21 cellular contexts compared by ENCODE assay signal in genomic region chr5:36881304-36881703, GRCh38. TPM values are rescaled to one million over a fixed set of nuclear protein-coding genes. Genes with fewer than 3 reads are reported as not detected.
A peak's percentile ranks its signal among the peaks of the same experiment; 100 is the strongest.
DNase-seq lines count a peak whose midpoint lies in the region; ATAC-seq, FAIRE-seq and TF ChIP-seq lines count a peak whose summit lies in the region.
"Had no signal": no experiment of that assay in that cellular context is flagged by ENCODE, and none has a peak within 500 bp of the region (broad histone marks: within the 10 kb centered on the region; RNA-seq: fewer than 3 reads in every experiment).

No MANE protein-coding gene starts in this region.

- TF ChIP-seq POLR2A in K562 (conservative IDR thresholded peaks at IDR 0.05) = no peak

- no peaks in the 10 kb centered on the region for H3K9me3 ChIP-seq in K562 (replicated peaks; ENCODE audit: control insufficient read depth, insufficient read depth, low read depth, low read length)
- H3K9me3 ChIP-seq in psoas muscle = no peaks in the 10 kb centered on the region
- H3K9me3 ChIP-seq: esophagus squamous epithelium, lower lobe of right lung, SJCRH30, upper lobe of left lung had no signal

- no peaks in the 10 kb centered on the region for H3K27me3 Mint-ChIP-seq in activated T-cell treated with anti-CD3 and anti-CD28 coated beads, Interleukin-2, amount 50 U/mL, for 24 hours
- no peaks in the 10 kb centered on the region for H3K27me3 Mint-ChIP-seq in activated CD4-positive, alpha-beta memory T cell treated with anti-CD3 and anti-CD28 coated beads for 36 hours
- H3K27me3 Mint-ChIP-seq: activated naive CD8-positive, alpha-beta T cell treated with anti-CD3 and anti-CD28 coated beads, Interleukin-2, amount 10 ng/mL, durations not matched to agents 7 days and 5 days had no signal

- peaks cover 61% of the 10 kb centered on the region for H3K4me1 Mint-ChIP-seq in activated T-cell treated with anti-CD3 and anti-CD28 coated beads, Interleukin-2, amount 50 U/mL, for 24 hours (ENCODE audit: low read depth)
- H3K4me1 Mint-ChIP-seq in activated CD4-positive, alpha-beta memory T cell treated with anti-CD3 and anti-CD28 coated beads for 36 hours (ENCODE audit: low read depth) = peaks cover 53% of the 10 kb centered on the region

- H3K4me3 ChIP-seq in KMS-11 (IDR thresholded peaks at IDR 0.05; ENCODE audit: insufficient read depth, low read depth, low read length) = no peak overlapping the region
- no peak overlapping the region; the same call in 1 of the 2 replicates for H3K4me3 ChIP-seq in K562
- H3K4me3 ChIP-seq in psoas muscle = peak overlapping the region; percentile 28
- H3K4me3 ChIP-seq: esophagus squamous epithelium, lower lobe of right lung, SJCRH30, upper lobe of left lung had no signal

- TF ChIP-seq RAD21 in K562 (CRISPR knock-in tag; conservative IDR thresholded peaks at IDR 0.05 in 1 of 2, IDR thresholded peaks at IDR 0.05 in 1 of 2) = no peak

- POLR2A ChIA-PET in K562 (lab: Yijun Ruan, JAX) = no interaction called here
- POLR2A ChIA-PET in activated CD4-positive, alpha-beta memory T cell treated with anti-CD3 and anti-CD28 coated beads for 36 hours (lab: Charles Lee) = interaction anchor here (0.6 kb wide), 1 partner anchor 107 kb away, joined by 3 read pairs; no protein-coding TSS in a partner anchor

- H3K4me2 ChIP-seq in KMS-11 (peak overlapping the region; percentile 98; the same call in 1 of the 2 replicates), K562 (ENCODE audit: insufficient read depth, low read length) (peak overlapping the region; percentile 33)

- H3K27me3 ChIP-seq in KMS-11 (ENCODE audit: insufficient read depth, low read depth) (no peaks in the 10 kb centered on the region), K562 (ENCODE audit: control insufficient read depth in 2 of 2, insufficient read depth in 2 of 2, low read length in 2 of 2) (no peaks in the 10 kb centered on the region), psoas muscle (ENCODE audit: insufficient read depth in 3 of 3, low read length in 2 of 3) (no peaks in the 10 kb centered on the region)
- H3K27me3 ChIP-seq: esophagus squamous epithelium, SJCRH30, upper lobe of left lung had no signal

- H3K4me1 ChIP-seq in KMS-11 (ENCODE audit: low read depth, poor library complexity, severe bottlenecking) (peaks cover 57% of the 10 kb centered on the region), K562 (replicated peaks in 1 of 2; ENCODE audit: control insufficient read depth in 2 of 2, insufficient read depth in 2 of 2, low read length in 2 of 2) (peaks cover 14 to 19% of the 10 kb centered on the region in 2 experiments), psoas muscle (peaks cover 51% of the 10 kb centered on the region)

- H2AFZ ChIP-seq in KMS-11 (ENCODE audit: low read depth) (no peak overlapping the region), K562 (ENCODE audit: low read depth, low read length) (no peak overlapping the region)

- H3K27ac ChIP-seq in KMS-11 = no peak overlapping the region
- H3K27ac ChIP-seq in K562 (ENCODE audit: extremely low read depth, low read depth, low read length) = peak overlapping the region; percentile 57; the same call in 1 of the 3 replicates
- H3K27ac ChIP-seq in psoas muscle = peak overlapping the region; percentile 96
- H3K27ac ChIP-seq: lower lobe of right lung, SJCRH30, upper lobe of left lung had no signal

- no TSS peak for BruUV-seq in K562 (replicated peaks; lab: Mats Ljungman, UMichigan)

- CTCF ChIA-PET in K562 (lab: Yijun Ruan, JAX; ENCODE audit: low intra/inter-chr PET ratio) = no interaction called here
- CTCF ChIA-PET in activated CD4-positive, alpha-beta memory T cell treated with anti-CD3 and anti-CD28 coated beads for 36 hours (lab: Charles Lee) = interaction anchor here (0.6 to 2.6 kb wide), 3 partner anchors 11 to 136 kb away, joined by 5 to 9 read pairs (median 6); no protein-coding TSS in a partner anchor

- TF ChIP-seq CTCF in KMS-11 (conservative IDR thresholded peaks at IDR 0.05; ENCODE audit: low read depth, low read length) = no peak
- TF ChIP-seq CTCF in K562 (IDR thresholded peaks at IDR 0.05 in 2 of 3, conservative IDR thresholded peaks at IDR 0.05 in 1 of 3; ENCODE audit: insufficient read depth in 2 of 3, low read depth in 1 of 3, low read length in 3 of 3) = no peak
- TF ChIP-seq CTCF in psoas muscle (IDR thresholded peaks at IDR 0.05) = no peak

- H3K36me3 Mint-ChIP-seq in activated T-cell treated with anti-CD3 and anti-CD28 coated beads, Interleukin-2, amount 50 U/mL, for 24 hours (ENCODE audit: low read depth) = peaks cover 25% of the 10 kb centered on the region
- peaks cover 7% of the 10 kb centered on the region for H3K36me3 Mint-ChIP-seq in activated CD4-positive, alpha-beta memory T cell treated with anti-CD3 and anti-CD28 coated beads for 36 hours

- H3K36me3 ChIP-seq in KMS-11 (ENCODE audit: insufficient read depth) = no peaks in the 10 kb centered on the region
- H3K36me3 ChIP-seq in K562 (ENCODE audit: control insufficient read depth, insufficient read depth, low read length) = peaks cover 10% of the 10 kb centered on the region; the same call in 2 of the 3 replicates
- no peaks in the 10 kb centered on the region for H3K36me3 ChIP-seq in psoas muscle (ENCODE audit: insufficient read depth in 1 of 2, low read depth in 1 of 2)

- H3K9ac ChIP-seq in KMS-11 = no peak overlapping the region
- H3K9ac ChIP-seq in K562 (ENCODE audit: insufficient read depth in 1 of 2, low read depth in 2 of 2, low read length in 2 of 2) = peak overlapping the region in 1 of 2 experiments; percentile 87; a peak in 2 of 4 replicates

- no peaks in the 10 kb centered on the region for H3K9me1 ChIP-seq in K562 (ENCODE audit: control insufficient read depth, insufficient read depth, low read length)

- DNase-seq in activated T-cell treated with anti-CD3 and anti-CD28 coated beads, Interleukin-2, amount 50 U/mL, for 24 hours = no peak
- no peak for DNase-seq in activated T-cell treated with anti-CD3 and anti-CD28 coated beads, Interleukin-2, amount 50 U/mL, for 1 hour
- DNase-seq in K562 (ENCODE audit: extremely low read depth in 1 of 4, low spot score in 3 of 4) (no peak), psoas muscle (no peak), G401 (ENCODE audit: low spot score) (no peak), D341Med (ENCODE audit: low spot score) (no peak)
- no peak for DNase-seq in activated CD4-positive, alpha-beta memory T cell treated with anti-CD3 and anti-CD28 coated beads for 36 hours
- DNase-seq: activated CD4-positive, alpha-beta T cell treated with anti-CD3 and anti-CD28 coated beads for 48 hours; activated CD8-positive, alpha-beta memory T cell treated with anti-CD3 and anti-CD28 coated beads, Interleukin-2, amount 50 U/mL, for 48 hours; activated naive CD8-positive, alpha-beta T cell treated with anti-CD3 and anti-CD28 coated beads, Interleukin-2, amount 10 ng/mL, durations not matched to agents 7 days and 5 days; esophagus squamous epithelium; lower lobe of right lung; NCI-H2029 treated with DMSO at 0.1 percent for 48 hours; NCI-H510A treated with DMSO at 0.1 percent for 48 hours; SJCRH30; stimulated activated CD4-positive, alpha-beta T cell treated with anti-CD3 and anti-CD28 coated beads, Interleukin-15, amount 100 ng/mL, for 24 hours; stimulated activated naive CD4-positive, alpha-beta T cell treated with Interleukin-2 at 50 U/mL for 16 hours; upper lobe of left lung had no signal

- FAIRE-seq in K562 (lab: Jason Lieb, UNC) = no peak
- FAIRE-seq: A204.1, bronchial epithelial cell had no signal

- ATAC-seq in K562 = no peak
- ATAC-seq in psoas muscle = no peak
- ATAC-seq: lower lobe of right lung had no signal

- H3K4me3 Mint-ChIP-seq in activated T-cell treated with anti-CD3 and anti-CD28 coated beads, Interleukin-2, amount 50 U/mL, for 24 hours = peak overlapping the region; percentile 47
- H3K4me3 Mint-ChIP-seq in activated CD4-positive, alpha-beta memory T cell treated with anti-CD3 and anti-CD28 coated beads for 36 hours = no peak overlapping the region

- H4K20me1 ChIP-seq in KMS-11 (ENCODE audit: insufficient read depth) (peaks cover 42% of the 10 kb centered on the region), K562 (replicated peaks; ENCODE audit: control insufficient read depth, insufficient read depth, low read length) (peaks cover 11% of the 10 kb centered on the region; the same call in 1 of the 2 replicates)

- H3K79me2 ChIP-seq in KMS-11 (ENCODE audit: insufficient read depth, low read depth) = peaks cover 95% of the 10 kb centered on the region
- H3K79me2 ChIP-seq in K562 (ENCODE audit: control insufficient read depth, insufficient read depth, low read length) = peaks cover 99% of the 10 kb centered on the region

- no peak for TF ChIP-seq EP300 in K562 (IDR thresholded peaks at IDR 0.05; ENCODE audit: low read length)

- no peak overlapping the region for H3K27ac Mint-ChIP-seq in activated T-cell treated with anti-CD3 and anti-CD28 coated beads, Interleukin-2, amount 50 U/mL, for 24 hours
- H3K27ac Mint-ChIP-seq in activated CD4-positive, alpha-beta memory T cell treated with anti-CD3 and anti-CD28 coated beads for 36 hours = no peak overlapping the region
- H3K27ac Mint-ChIP-seq: activated naive CD8-positive, alpha-beta T cell treated with anti-CD3 and anti-CD28 coated beads, Interleukin-2, amount 10 ng/mL, durations not matched to agents 7 days and 5 days had no signal

- no peaks in the 10 kb centered on the region for H3K9me3 Mint-ChIP-seq in activated T-cell treated with anti-CD3 and anti-CD28 coated beads, Interleukin-2, amount 50 U/mL, for 24 hours
- H3K9me3 Mint-ChIP-seq in activated CD4-positive, alpha-beta memory T cell treated with anti-CD3 and anti-CD28 coated beads for 36 hours = no peaks in the 10 kb centered on the region
- H3K9me3 Mint-ChIP-seq: activated naive CD8-positive, alpha-beta T cell treated with anti-CD3 and anti-CD28 coated beads, Interleukin-2, amount 10 ng/mL, durations not matched to agents 7 days and 5 days had no signal

- intact Hi-C loops in K562 (cut with micrococcal nuclease) = loop anchor here (2.0 kb wide), 1 partner anchor 63 kb away; no protein-coding TSS in a partner anchor
- intact Hi-C loops in psoas muscle (cut with DNase I) = no loop called here
- intact Hi-C loops in activated CD4-positive, alpha-beta memory T cell treated with anti-CD3 and anti-CD28 coated beads for 36 hours (cut with micrococcal nuclease) = no loop called here

- in situ Hi-C loops in K562 (cut with MboI) (no loop called here), G401 (cut with HindIII; ENCODE audit: low sequenced_read_pairs) (no loop called here)

RNA-seq across cellular contexts. Expression of gene NIPBL, which starts 4.7 kb away (rescaled TPM):
- 63.5 and 179 TPM in 2 replicates for total RNA-seq in K562 (2011; cell fraction: chromatin; rRNA removed; ENCODE audit: low replicate concordance)
- 22.7 and 38.0 TPM in 2 replicates for total RNA-seq in K562 (2011; cell fraction: nucleolus; rRNA removed)
- 72.7 and 138 TPM in 2 replicates for total RNA-seq in K562 (2011; cell fraction: nucleoplasm; rRNA removed)
- total RNA-seq in K562 (2014; rRNA removed) (26.1 and 27.9 TPM in 2 replicates), K562 (2014; rRNA removed; fragmentation: Illumina TruSeq; extraction: Trizol) (38.9 and 48.7 TPM in 2 replicates), K562 (2015; rRNA removed; fragmentation: Illumina TruSeq; extraction: Trizol) (37.9 and 42.3 TPM in 2 replicates), K562 (2021) (56.7 and 56.9 TPM in 2 replicates), psoas muscle (10 to 100 TPM; 38.1 to 51.4 (median 43.7) TPM)
- polyA plus RNA-seq in K562 (2011; rRNA removed) (45.0 and 50.6 TPM in 2 replicates), K562 (2014; fragmentation: Illumina TruSeq; extraction: Trizol) (31.6 and 39.1 TPM in 2 replicates), K562 (2014; fragmentation: Nextera tagmentation; extraction: Ambion mirVana) (10 to 100 TPM; 12.9 to 15.6 TPM), K562 (2014; rRNA removed) (20.8 and 26.2 TPM in 2 replicates), psoas muscle (10 to 100 TPM; 12.5 to 17.1 (median 14.6) TPM)
- polyA plus RNA-seq in K562 (2011; cell fraction: cytosol; rRNA removed) = 28.7 and 31.9 TPM in 2 replicates
- 93.7 and 95.8 TPM in 2 replicates for polyA plus RNA-seq in K562 (2011; cell fraction: nucleus; rRNA removed)
- polyA plus RNA-seq in K562 (2012) = 25.7 and 27.0 TPM in 2 replicates
- polyA minus RNA-seq in K562 (2011; rRNA and poly(A)+ RNA removed) = 186 and 237 TPM in 2 replicates
- 43.8 and 51.4 TPM in 2 replicates for polyA minus RNA-seq in K562 (2011; cell fraction: cytosol; rRNA and poly(A)+ RNA removed)
- 75.4 and 141 TPM in 2 replicates for polyA minus RNA-seq in K562 (2011; cell fraction: nucleus; rRNA and poly(A)+ RNA removed)
- 16.1 and 33.2 TPM in 2 replicates for total RNA-seq in G401 (2014; rRNA removed; shearing (Covaris generic))
- total RNA-seq in activated CD4-positive, alpha-beta memory T cell treated with anti-CD3 and anti-CD28 coated beads for 36 hours = 10 to 100 TPM; 35.4 to 40.4 TPM
